In genomic region chr2:9739508-9739907, GRCh38 we compare ENCODE assay signal across 8 cellular contexts.
DNase-seq lines count a peak whose midpoint lies in the region; ATAC-seq and TF ChIP-seq lines count a peak whose summit lies in the region.

No MANE protein-coding gene starts in this region.

- intact Hi-C loops in spleen (cut with DNase I; ENCODE audit: low total_unique reads), result no loop called here

- 35 to 52% (median 38%) methylated on average over 16 to 21 of the region's 21 CpGs for WGBS in spleen, 5 donors

- H3K9me3 ChIP-seq in spleen, result peaks cover 0 to 14% (median 6%) of the 10 kb centered on the region in 8 donors

- H3K27me3 ChIP-seq in spleen (replicated peaks in 1 of 7), result peaks cover 0 to 7% (median 0%) of the 10 kb centered on the region in 7 donors

- DNase-seq in GM19240 (ENCODE audit: insufficient read length, low spot score) (peak; percentile 71), spleen (peak; percentile 86), retina (no peak), NCI-H1417 treated with DMSO at 0.1 percent for 48 hours (lab: John Stamatoyannopoulos, UW) (no peak)
- DNase-seq in activated CD4-positive, alpha-beta T cell treated with anti-CD3 and anti-CD28 coated beads, Interleukin-2, amount 50 U/mL, for 1 hour, result peak; percentile 40

- ATAC-seq in esophagus mucosa (peak; percentile 81), GM21423 (IDR thresholded peaks at IDR 0.05; ENCODE audit: unreplicated experiment) (no peak), HG03159 (IDR thresholded peaks at IDR 0.05; ENCODE audit: unreplicated experiment) (no peak)

- no peak for TF ChIP-seq POLR2A in spleen (IDR thresholded peaks at IDR 0.05)

- no peaks in the 10 kb centered on the region for H3K36me3 ChIP-seq in spleen

- peaks cover 4 to 31% (median 10%) of the 10 kb centered on the region in 6 donors for H3K4me1 ChIP-seq in spleen

- peak overlapping the region in 5 of 8 donors; percentile 44 to 68 (median 61) for H3K27ac ChIP-seq in spleen

- no peak for TF ChIP-seq CTCF in spleen (IDR thresholded peaks at IDR 0.05 in 8 of 11, conservative IDR thresholded peaks at IDR 0.05 in 3 of 11)

- H3K4me3 ChIP-seq in spleen, result peak overlapping the region in 7 of 8 donors; percentile 15 to 55 (median 29)

Comparison
In these comparisons a context has a peak if more than half of its experiments do, and no peak if none do; other contexts are left out.
1. DNase-seq: peak in GM19240 (single experiment), activated CD4-positive, alpha-beta T cell treated with anti-CD3 and anti-CD28 coated beads, Interleukin-2, amount 50 U/mL, for 1 hour (single experiment) and spleen (single experiment); none in retina (single experiment) and NCI-H1417 treated with DMSO at 0.1 percent for 48 hours (single experiment).